Comparison of ENCODE assay signal across 8 cellular contexts in genomic region chr1:8025671-8026144, GRCh38. TPM values are rescaled to one million over a fixed set of nuclear protein-coding genes. Genes with fewer than 3 reads are reported as not detected.
A peak's percentile ranks its signal among the peaks of the same experiment; 100 is the strongest.
DNase-seq lines count a peak whose midpoint lies in the region; ATAC-seq and TF ChIP-seq lines count a peak whose summit lies in the region.

No MANE protein-coding gene starts in this region.

- H2BK120ac ChIP-seq in IMR-90 (ENCODE audit: low read depth, low read length), result 0 out of 2 replicates have a peak overlapping the region, but pooled peaks have one; percentile 44

- H3K4me1 ChIP-seq in IMR-90 (ENCODE audit: control insufficient read depth, insufficient read depth, low read length), result peaks cover 15% of the 10 kb centered on the region
- peaks cover 11% of the 10 kb centered on the region for H3K4me1 ChIP-seq in effector memory CD4-positive, alpha-beta T cell (ENCODE audit: control insufficient read depth, insufficient read depth, low read length, poor library complexity, severe bottlenecking)

- no peaks in the 10 kb centered on the region for H3K9me3 ChIP-seq in IMR-90 (ENCODE audit: control insufficient read depth, insufficient read depth, low read length)
- H3K9me3 ChIP-seq in effector memory CD4-positive, alpha-beta T cell (ENCODE audit: control insufficient read depth, low read length), result no peaks in the 10 kb centered on the region
- H3K9me3 ChIP-seq in neural cell (ENCODE audit: low read length), result no peaks in the 10 kb centered on the region

- no peak overlapping the region for H2BK20ac ChIP-seq in IMR-90 (ENCODE audit: low read depth, low read length)

- H3K4me2 ChIP-seq in IMR-90 (ENCODE audit: low read depth, low read length) (peak overlapping the region; percentile 98), neural cell (ENCODE audit: low read length) (peak overlapping the region; percentile 65)

- H3K27ac ChIP-seq in 22Rv1 (peak overlapping the region; percentile 71), IMR-90 (ENCODE audit: insufficient read depth, low read length) (peak overlapping the region; percentile 81), neural cell (ENCODE audit: low read length) (peak overlapping the region; percentile 25)
- H3K27ac ChIP-seq in effector memory CD4-positive, alpha-beta T cell (ENCODE audit: insufficient read depth, low read length, poor library complexity, severe bottlenecking), result no peak overlapping the region

- no TSS peak for BruUV-seq in IMR-90 (replicated peaks; lab: Mats Ljungman, UMichigan)

- TF ChIP-seq EP300 in neural cell (conservative IDR thresholded peaks at IDR 0.05; ENCODE audit: poor library complexity, severe bottlenecking), result no peak

- H3K56ac ChIP-seq in IMR-90 (ENCODE audit: extremely low read depth, insufficient read depth, low read length), result peak overlapping the region; percentile 87

- H3F3A ChIP-seq in neural cell (ENCODE audit: insufficient read depth, low read length, poor library complexity, severe bottlenecking), result no peaks in the 10 kb centered on the region

- peaks cover 11% of the 10 kb centered on the region for H3K9me1 ChIP-seq in IMR-90 (ENCODE audit: insufficient read depth, low read length)

- H2BK15ac ChIP-seq in IMR-90 (ENCODE audit: low read depth, low read length), result no peak overlapping the region

- H4K20me1 ChIP-seq in IMR-90 (ENCODE audit: insufficient read depth, low read length) (peaks cover 56% of the 10 kb centered on the region), neural cell (ENCODE audit: insufficient read depth) (peaks cover 3% of the 10 kb centered on the region)

- H3K23ac ChIP-seq in IMR-90 (ENCODE audit: low read depth, low read length), result peak overlapping the region; percentile 75

- H3K79me1 ChIP-seq in IMR-90 (ENCODE audit: low read depth in 1 of 2, low read length in 2 of 2), result peaks cover 4 to 43% of the 10 kb centered on the region in 2 experiments; a peak in 2 of 4 replicates

- H4K5ac ChIP-seq in IMR-90 (ENCODE audit: low read depth, low read length), result no peak overlapping the region

- no peaks in the 10 kb centered on the region for H3K27me3 ChIP-seq in IMR-90 (ENCODE audit: control insufficient read depth, insufficient read depth, low read length)
- H3K27me3 ChIP-seq in effector memory CD4-positive, alpha-beta T cell (replicated peaks; ENCODE audit: control insufficient read depth, insufficient read depth, low read length, poor library complexity, severe bottlenecking), result peaks cover 4% of the 10 kb centered on the region
- H3K27me3 ChIP-seq in neural cell (ENCODE audit: insufficient read depth, low read depth, low read length), result no peaks in the 10 kb centered on the region

- TF ChIP-seq RAD21 in IMR-90 (IDR thresholded peaks at IDR 0.05; ENCODE audit: low read length) (no peak), neural cell (conservative IDR thresholded peaks at IDR 0.05) (no peak)

- H3K9me2 ChIP-seq in neural cell (ENCODE audit: insufficient read depth, low read length), result no peaks in the 10 kb centered on the region

- H3K4me3 ChIP-seq in IMR-90 (ENCODE audit: insufficient read depth, low read depth, low read length) (peak overlapping the region; percentile 66), neural cell (ENCODE audit: low read length) (peak overlapping the region; percentile 68)
- peak overlapping the region; percentile 33 for H3K4me3 ChIP-seq in effector memory CD4-positive, alpha-beta T cell (ENCODE audit: insufficient read depth, low read depth, low read length, poor library complexity, severe bottlenecking)

- H3K36me3 ChIP-seq in IMR-90 (ENCODE audit: control insufficient read depth, insufficient read depth, low read length) (peaks cover 2% of the 10 kb centered on the region; the same call in 1 of the 2 replicates), neural cell (ENCODE audit: insufficient read depth, low read length) (no peaks in the 10 kb centered on the region)
- no peaks in the 10 kb centered on the region for H3K36me3 ChIP-seq in effector memory CD4-positive, alpha-beta T cell (ENCODE audit: control insufficient read depth, insufficient read depth, low read length)

- ATAC-seq in GM19351 (IDR thresholded peaks at IDR 0.05; ENCODE audit: unreplicated experiment), result peak; percentile 19
- ATAC-seq in IMR-90 (ENCODE audit: low read depth), result no peak

- no peak for TF ChIP-seq POLR2A in IMR-90 (IDR thresholded peaks at IDR 0.05; ENCODE audit: low read depth, low read length)

- in situ Hi-C loops in IMR-90 (cut with MboI; ENCODE audit: low sequenced_read_pairs), result no loop called here

- H2AK9ac ChIP-seq in IMR-90 (replicated peaks; ENCODE audit: low read depth, low read length, poor library complexity), result peak overlapping the region; percentile 1

- dilution Hi-C loops in IMR-90 (cut with HindIII; ENCODE audit: low sequenced_read_pairs, unreplicated experiment), result no loop called here

- 0% methylated on average over 30 of the region's 69 CpGs; no CpG with 5 or more reads in 1 of the 2 experiments for WGBS in IMR-90 (ENCODE audit: extremely low coverage in 2 of 2, insufficient read length in 1 of 2), 2 experiments

- H3K9ac ChIP-seq in IMR-90 (ENCODE audit: low read depth, low read length), result peak overlapping the region; percentile 96
- H3K9ac ChIP-seq in neural cell (ENCODE audit: low read length), result peak overlapping the region; percentile 89

- peak overlapping the region; percentile 69 for H2BK5ac ChIP-seq in IMR-90 (ENCODE audit: low read depth, low read length, poor library complexity, severe bottlenecking)

- H3K18ac ChIP-seq in IMR-90 (ENCODE audit: low read depth, low read length), result peak overlapping the region; percentile 55

- CTCF ChIA-PET in IMR-90 (lab: Yijun Ruan, JAX) (interaction anchor here (0.7 kb wide), 1 partner anchor 289 kb away, joined by 3 read pairs; no protein-coding TSS in a partner anchor), HEK293T (lab: Yijun Ruan, JAX) (no interaction called here)

- H3K14ac ChIP-seq in IMR-90 (replicated peaks; ENCODE audit: low read depth, low read length), result peak overlapping the region; percentile 68; the same call in 1 of the 2 replicates

- peak overlapping the region; percentile 52 for H3K4ac ChIP-seq in IMR-90 (ENCODE audit: low read depth, low read length)

- no peak for DNase-seq in IMR-90
- DNase-seq in effector memory CD4-positive, alpha-beta T cell, result no peak
- DNase-seq in NCI-H1417 treated with DMSO at 0.1 percent for 48 hours (lab: John Stamatoyannopoulos, UW), result no peak
- DNase-seq in NCI-H2029 treated with DMSO at 0.1 percent for 48 hours (lab: John Stamatoyannopoulos, UW), result no peak
- DNase-seq in HEK293T (ENCODE audit: extremely low spot score), result no peak

- POLR2A ChIA-PET in IMR-90 (lab: Charles Lee; ENCODE audit: unreplicated experiment) (interaction anchor here (0.5 to 0.9 kb wide), 3 partner anchors 28 to 289 kb away, joined by 5 to 15 read pairs (median 6); no protein-coding TSS in a partner anchor), HEK293T (lab: Yijun Ruan, JAX) (interaction anchor here (1.0 to 1.9 kb wide), 3 partner anchors 9 to 290 kb away, joined by 4 to 10 read pairs (median 5); no protein-coding TSS in a partner anchor)

- H2AK5ac ChIP-seq in IMR-90 (ENCODE audit: low read depth, low read length), result no peak overlapping the region; the same call in 1 of the 2 replicates

- 0 out of 4 replicates have a peak overlapping the region, but pooled peaks of 1 of the 2 experiments have one; percentile 33 for H4K8ac ChIP-seq in IMR-90 (ENCODE audit: low read depth in 2 of 2, low read length in 2 of 2)

- intact Hi-C loops in IMR-90 (cut with micrococcal nuclease), result loop anchor here (2.0 to 5.0 kb wide), 4 partner anchors 43 to 213 kb away; no protein-coding TSS in a partner anchor

- no peak overlapping the region for H4K91ac ChIP-seq in IMR-90 (ENCODE audit: insufficient read depth, low read depth, low read length)

- H3K79me2 ChIP-seq in neural cell (replicated peaks; ENCODE audit: insufficient read depth, low read length), result peaks cover 49% of the 10 kb centered on the region

- no peak for TF ChIP-seq CTCF in 22Rv1 (IDR thresholded peaks at IDR 0.05)
- no peak for TF ChIP-seq CTCF in IMR-90 (conservative IDR thresholded peaks at IDR 0.05; ENCODE audit: low read depth, low read length)
- no peak for TF ChIP-seq CTCF in neural cell (IDR thresholded peaks at IDR 0.05; ENCODE audit: poor library complexity, severe bottlenecking)

- H2AFZ ChIP-seq in IMR-90 (replicated peaks; ENCODE audit: low read length, poor library complexity) (peak overlapping the region; percentile 73), neural cell (ENCODE audit: low read depth, low read length) (peak overlapping the region; percentile 4)

TF ChIP-seq in IMR-90, 13 proteins besides CTCF, POLR2A, EP300 and RAD21 (continues in another document):
- no peak for TF ChIP-seq SMC3 (IDR thresholded peaks at IDR 0.05; ENCODE audit: low read depth, low read length)

TF ChIP-seq in neural cell, 6 proteins besides CTCF, POLR2A, EP300 and RAD21 (continues in another document):
- TF ChIP-seq POLR2AphosphoS5 (IDR thresholded peaks at IDR 0.05) (no peak), SMC3 (conservative IDR thresholded peaks at IDR 0.05; ENCODE audit: poor library complexity) (no peak), EZH2 (IDR thresholded peaks at IDR 0.05; ENCODE audit: borderline replicate concordance, insufficient read depth, low read length, poor library complexity, severe bottlenecking) (no peak)

TF ChIP-seq in HEK293T, 16 proteins besides CTCF, POLR2A, EP300 and RAD21:
- no peak for TF ChIP-seq HDGF (IDR thresholded peaks at IDR 0.05; ENCODE audit: borderline replicate concordance)
- TF ChIP-seq TARDBP (IDR thresholded peaks at IDR 0.05), result no peak
- TF ChIP-seq CTBP1 (IDR thresholded peaks at IDR 0.05; ENCODE audit: borderline replicate concordance), result no peak
- no peak for TF ChIP-seq FOXA1 (IDR thresholded peaks at IDR 0.05)
- TF ChIP-seq ELF4 (IDR thresholded peaks at IDR 0.05), result no peak
- TF ChIP-seq FOXK2 (IDR thresholded peaks at IDR 0.05), result no peak
- TF ChIP-seq BHLHE40 (IDR thresholded peaks at IDR 0.05; ENCODE audit: borderline replicate concordance), result no peak
- TF ChIP-seq FOXM1 (IDR thresholded peaks at IDR 0.05; ENCODE audit: borderline replicate concordance), result no peak
- TF ChIP-seq L3MBTL2 (conservative IDR thresholded peaks at IDR 0.05), result no peak
- TF ChIP-seq ARNT (IDR thresholded peaks at IDR 0.05), result no peak
- TF ChIP-seq LEF1 (IDR thresholded peaks at IDR 0.05; ENCODE audit: borderline replicate concordance), result no peak
- no peak for TF ChIP-seq SUZ12 (IDR thresholded peaks at IDR 0.05)
- no peak for TF ChIP-seq ZNF384 (IDR thresholded peaks at IDR 0.05)

RNA-seq across cellular contexts. Expression of gene ERRFI1, which starts 0.4 kb away (rescaled TPM):
- total RNA-seq in IMR-90 (2012; rRNA removed), result 101 and 106 TPM in 2 replicates
- polyA plus RNA-seq in IMR-90 (2012; rRNA removed) (102 and 145 TPM in 2 replicates), neural cell (72.5 and 72.9 TPM in 2 replicates)
- polyA plus RNA-seq in IMR-90 (2012; cell fraction: cytosol; rRNA removed), result 66.7 and 88.3 TPM in 2 replicates
- polyA plus RNA-seq in IMR-90 (2012; cell fraction: nucleus; rRNA removed; ENCODE audit: low replicate concordance), result 50.7 and 405 TPM in 2 replicates
- 53.9 and 54.0 TPM in 2 replicates for polyA minus RNA-seq in neural cell
